Comparison of ENCODE assay signal across 1 cellular context in genomic region chr22:49966716-49967332, GRCh38.
TF ChIP-seq lines count a peak whose summit lies in the region.

No MANE protein-coding gene starts in this region.

TF ChIP-seq in K562, 482 proteins besides CTCF, POLR2A, EP300 and RAD21 (continued from another document and continues in another):
- TF ChIP-seq SPI1 (IDR thresholded peaks at IDR 0.05; ENCODE audit: borderline replicate concordance, low read depth, low read length): no peak
- TF ChIP-seq SMARCA4 (IDR thresholded peaks at IDR 0.05): no peak
- no peak for TF ChIP-seq ZBTB12 (CRISPR knock-in tag; IDR thresholded peaks at IDR 0.05)
- no peak for TF ChIP-seq TAL1 (IDR thresholded peaks at IDR 0.05)
- no peak for TF ChIP-seq ZNF263 (CRISPR knock-in tag; IDR thresholded peaks at IDR 0.05; ENCODE audit: borderline replicate concordance)
- no peak for TF ChIP-seq GATAD2B (IDR thresholded peaks at IDR 0.05; ENCODE audit: borderline replicate concordance)
- peak; percentile 43; the same call in 1 of the 2 replicates for TF ChIP-seq NR2C1 (IDR thresholded peaks at IDR 0.05)
- peak; percentile 76 for TF ChIP-seq NR2C1 (tag; IDR thresholded peaks at IDR 0.05)
- no peak for TF ChIP-seq SAP30 (IDR thresholded peaks at IDR 0.05; ENCODE audit: borderline replicate concordance, insufficient read depth, low read depth, low read length, poor library complexity, severe bottlenecking)
- TF ChIP-seq SREBF2 (CRISPR knock-in tag; IDR thresholded peaks at IDR 0.05): no peak
- TF ChIP-seq TCF3 (CRISPR knock-in tag; IDR thresholded peaks at IDR 0.05): peak; percentile 48; the same call in 1 of the 2 replicates
- TF ChIP-seq THAP7 (CRISPR knock-in tag; IDR thresholded peaks at IDR 0.05): no peak
- no peak for TF ChIP-seq MBD2 (IDR thresholded peaks at IDR 0.05; ENCODE audit: borderline replicate concordance, low read depth)
- no peak for TF ChIP-seq NEUROD1 (IDR thresholded peaks at IDR 0.05; ENCODE audit: borderline replicate concordance, low read depth, low read length, partially characterized antibody)
- no peak for TF ChIP-seq HMGXB4 (CRISPR knock-in tag; IDR thresholded peaks at IDR 0.05)
- no peak for TF ChIP-seq BCOR (IDR thresholded peaks at IDR 0.05)
- TF ChIP-seq ZNF146 (CRISPR knock-in tag; IDR thresholded peaks at IDR 0.05; ENCODE audit: unreplicated experiment): no peak
- TF ChIP-seq ELF4 (CRISPR knock-in tag; IDR thresholded peaks at IDR 0.05): no peak
- TF ChIP-seq CTBP1 (IDR thresholded peaks at IDR 0.05; ENCODE audit: borderline replicate concordance): peak; percentile 47; the same call in 1 of the 2 replicates
- no peak for TF ChIP-seq STAT5A (IDR thresholded peaks at IDR 0.05; ENCODE audit: borderline replicate concordance, low read length)
- no peak for TF ChIP-seq ZNF766 (CRISPR knock-in tag; conservative IDR thresholded peaks at IDR 0.05)
- TF ChIP-seq CEBPZ (IDR thresholded peaks at IDR 0.05; ENCODE audit: borderline replicate concordance, low read depth, low read length): no peak
- TF ChIP-seq MGA (IDR thresholded peaks at IDR 0.05): no peak
- TF ChIP-seq ZNF57 (CRISPR knock-in tag; IDR thresholded peaks at IDR 0.05): no peak
- TF ChIP-seq MNT (conservative IDR thresholded peaks at IDR 0.05): no peak
- no peak for TF ChIP-seq ZNF253 (CRISPR knock-in tag; conservative IDR thresholded peaks at IDR 0.05)
- TF ChIP-seq CSDE1 (IDR thresholded peaks at IDR 0.05): no peak
- TF ChIP-seq CREB3 (tag; conservative IDR thresholded peaks at IDR 0.05; ENCODE audit: low read depth): no peak
- no peak for TF ChIP-seq RHOXF2B (CRISPR knock-in tag; conservative IDR thresholded peaks at IDR 0.05)
- no peak for TF ChIP-seq ZNF696 (CRISPR knock-in tag; conservative IDR thresholded peaks at IDR 0.05)
- TF ChIP-seq SIN3B (IDR thresholded peaks at IDR 0.05; ENCODE audit: low read depth): no peak
- TF ChIP-seq ZNF12 (CRISPR knock-in tag; IDR thresholded peaks at IDR 0.05): no peak
- no peak for TF ChIP-seq PTBP1 (IDR thresholded peaks at IDR 0.05; ENCODE audit: low read depth, low read length)
- TF ChIP-seq KLF16 (IDR thresholded peaks at IDR 0.05): no peak
